Comparison of ENCODE assay signal across 1 cellular context in the genomic region with DNA sequence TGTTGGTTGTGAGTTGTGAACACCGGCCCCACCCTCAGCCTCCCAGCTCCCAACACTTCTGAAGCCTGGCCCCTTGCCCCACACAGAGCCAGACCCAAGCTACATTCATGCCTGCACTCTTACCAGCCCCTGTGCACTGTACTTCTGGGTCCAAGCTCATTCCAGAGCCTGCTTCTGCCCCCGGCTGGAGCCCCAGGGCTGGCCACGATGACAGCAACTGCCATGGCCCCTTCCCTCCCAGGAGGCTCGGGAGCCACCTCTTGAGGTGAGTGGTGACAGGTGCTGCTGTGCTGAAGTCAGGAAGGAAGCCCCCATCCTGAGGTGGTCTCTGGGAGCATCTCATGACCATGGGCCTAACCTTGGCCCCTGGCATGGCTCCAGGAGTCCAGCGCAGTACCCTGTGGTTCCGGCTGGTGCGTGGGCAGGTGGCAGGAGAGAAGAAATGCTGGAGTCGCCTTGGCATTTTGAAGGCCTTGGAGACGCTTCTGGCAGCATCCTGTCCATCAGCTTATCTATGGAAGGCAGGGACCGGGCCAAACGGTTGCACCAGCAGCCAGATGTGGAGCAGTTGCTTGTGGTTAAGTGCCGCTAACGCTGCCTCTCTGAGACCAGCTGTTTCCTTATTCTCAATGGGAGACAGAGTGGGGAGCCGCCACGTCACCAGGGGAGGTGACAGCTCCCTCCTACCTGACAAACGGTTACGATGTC.
TF ChIP-seq lines count a peak whose summit lies in the region.

No MANE protein-coding gene starts in this region.

TF ChIP-seq in K562, 482 proteins besides CTCF, POLR2A, EP300 and RAD21 (continued from another document and continues in another):
- TF ChIP-seq, protein P1, sequence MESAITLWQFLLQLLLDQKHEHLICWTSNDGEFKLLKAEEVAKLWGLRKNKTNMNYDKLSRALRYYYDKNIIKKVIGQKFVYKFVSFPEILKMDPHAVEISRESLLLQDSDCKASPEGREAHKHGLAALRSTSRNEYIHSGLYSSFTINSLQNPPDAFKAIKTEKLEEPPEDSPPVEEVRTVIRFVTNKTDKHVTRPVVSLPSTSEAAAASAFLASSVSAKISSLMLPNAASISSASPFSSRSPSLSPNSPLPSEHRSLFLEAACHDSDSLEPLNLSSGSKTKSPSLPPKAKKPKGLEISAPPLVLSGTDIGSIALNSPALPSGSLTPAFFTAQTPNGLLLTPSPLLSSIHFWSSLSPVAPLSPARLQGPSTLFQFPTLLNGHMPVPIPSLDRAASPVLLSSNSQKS (CRISPR knock-in tag; IDR thresholded peaks at IDR 0.05): no peak
- TF ChIP-seq PHB (CRISPR knock-in tag; IDR thresholded peaks at IDR 0.05): no peak
- TF ChIP-seq RAD51 (IDR thresholded peaks at IDR 0.05; ENCODE audit: borderline replicate concordance, low read depth): 0 out of 2 replicates have a peak, but pooled peaks have one; percentile 29
- TF ChIP-seq NR2C2 (CRISPR knock-in tag; IDR thresholded peaks at IDR 0.05): peak; percentile 65
- TF ChIP-seq NR2C2 (tag; IDR thresholded peaks at IDR 0.05): no peak
- TF ChIP-seq, protein P2, sequence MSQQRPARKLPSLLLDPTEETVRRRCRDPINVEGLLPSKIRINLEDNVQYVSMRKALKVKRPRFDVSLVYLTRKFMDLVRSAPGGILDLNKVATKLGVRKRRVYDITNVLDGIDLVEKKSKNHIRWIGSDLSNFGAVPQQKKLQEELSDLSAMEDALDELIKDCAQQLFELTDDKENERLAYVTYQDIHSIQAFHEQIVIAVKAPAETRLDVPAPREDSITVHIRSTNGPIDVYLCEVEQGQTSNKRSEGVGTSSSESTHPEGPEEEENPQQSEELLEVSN (IDR thresholded peaks at IDR 0.05; ENCODE audit: borderline replicate concordance in 1 of 2, extremely low read depth in 1 of 2, insufficient read depth in 1 of 2, insufficient read length in 1 of 2, low read depth in 1 of 2, low read length in 1 of 2, poor library complexity in 1 of 2, severe bottlenecking in 1 of 2): peak in 1 of 2 experiments; percentile 32
- no peak for TF ChIP-seq RBM22 (IDR thresholded peaks at IDR 0.05; ENCODE audit: low read depth, low read length, poor library complexity, severe bottlenecking)
- peak; percentile 77; the same call in 1 of the 2 replicates for TF ChIP-seq SMARCA4 (IDR thresholded peaks at IDR 0.05)
- peak; percentile 69; the same call in 1 of the 2 replicates for TF ChIP-seq NCOA1 (IDR thresholded peaks at IDR 0.05; ENCODE audit: low read depth)
- TF ChIP-seq, protein P3, sequence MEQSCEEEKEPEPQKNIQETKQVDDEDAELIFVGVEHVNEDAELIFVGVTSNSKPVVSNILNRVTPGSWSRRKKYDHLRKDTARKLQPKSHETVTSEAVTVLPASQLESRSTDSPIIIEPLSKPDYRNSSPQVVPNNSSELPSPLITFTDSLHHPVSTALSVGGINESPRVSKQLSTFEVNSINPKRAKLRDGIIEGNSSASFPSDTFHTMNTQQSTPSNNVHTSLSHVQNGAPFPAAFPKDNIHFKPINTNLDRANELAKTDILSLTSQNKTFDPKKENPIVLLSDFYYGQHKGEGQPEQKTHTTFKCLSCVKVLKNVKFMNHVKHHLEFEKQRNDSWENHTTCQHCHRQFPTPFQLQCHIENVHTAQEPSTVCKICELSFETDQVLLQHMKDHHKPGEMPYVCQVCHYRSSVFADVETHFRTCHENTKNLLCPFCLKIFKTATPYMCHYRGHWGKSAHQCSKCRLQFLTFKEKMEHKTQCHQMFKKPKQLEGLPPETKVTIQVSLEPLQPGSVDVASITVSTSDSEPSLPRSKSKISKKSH (CRISPR knock-in tag; IDR thresholded peaks at IDR 0.05): no peak
- no peak for TF ChIP-seq ZNF316 (IDR thresholded peaks at IDR 0.05)
- TF ChIP-seq BHLHE40 (IDR thresholded peaks at IDR 0.05; ENCODE audit: low read length): peak; percentile 53
- TF ChIP-seq, protein P4, sequence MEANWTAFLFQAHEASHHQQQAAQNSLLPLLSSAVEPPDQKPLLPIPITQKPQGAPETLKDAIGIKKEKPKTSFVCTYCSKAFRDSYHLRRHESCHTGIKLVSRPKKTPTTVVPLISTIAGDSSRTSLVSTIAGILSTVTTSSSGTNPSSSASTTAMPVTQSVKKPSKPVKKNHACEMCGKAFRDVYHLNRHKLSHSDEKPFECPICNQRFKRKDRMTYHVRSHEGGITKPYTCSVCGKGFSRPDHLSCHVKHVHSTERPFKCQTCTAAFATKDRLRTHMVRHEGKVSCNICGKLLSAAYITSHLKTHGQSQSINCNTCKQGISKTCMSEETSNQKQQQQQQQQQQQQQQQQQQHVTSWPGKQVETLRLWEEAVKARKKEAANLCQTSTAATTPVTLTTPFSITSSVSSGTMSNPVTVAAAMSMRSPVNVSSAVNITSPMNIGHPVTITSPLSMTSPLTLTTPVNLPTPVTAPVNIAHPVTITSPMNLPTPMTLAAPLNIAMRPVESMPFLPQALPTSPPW (CRISPR knock-in tag; IDR thresholded peaks at IDR 0.05): peak; percentile 69
- TF ChIP-seq, protein P5, sequence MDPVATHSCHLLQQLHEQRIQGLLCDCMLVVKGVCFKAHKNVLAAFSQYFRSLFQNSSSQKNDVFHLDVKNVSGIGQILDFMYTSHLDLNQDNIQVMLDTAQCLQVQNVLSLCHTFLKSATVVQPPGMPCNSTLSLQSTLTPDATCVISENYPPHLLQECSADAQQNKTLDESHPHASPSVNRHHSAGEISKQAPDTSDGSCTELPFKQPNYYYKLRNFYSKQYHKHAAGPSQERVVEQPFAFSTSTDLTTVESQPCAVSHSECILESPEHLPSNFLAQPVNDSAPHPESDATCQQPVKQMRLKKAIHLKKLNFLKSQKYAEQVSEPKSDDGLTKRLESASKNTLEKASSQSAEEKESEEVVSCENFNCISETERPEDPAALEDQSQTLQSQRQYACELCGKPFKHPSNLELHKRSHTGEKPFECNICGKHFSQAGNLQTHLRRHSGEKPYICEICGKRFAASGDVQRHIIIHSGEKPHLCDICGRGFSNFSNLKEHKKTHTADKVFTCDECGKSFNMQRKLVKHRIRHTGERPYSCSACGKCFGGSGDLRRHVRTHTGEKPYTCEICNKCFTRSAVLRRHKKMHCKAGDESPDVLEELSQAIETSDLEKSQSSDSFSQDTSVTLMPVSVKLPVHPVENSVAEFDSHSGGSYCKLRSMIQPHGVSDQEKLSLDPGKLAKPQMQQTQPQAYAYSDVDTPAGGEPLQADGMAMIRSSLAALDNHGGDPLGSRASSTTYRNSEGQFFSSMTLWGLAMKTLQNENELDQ (CRISPR knock-in tag; IDR thresholded peaks at IDR 0.05; ENCODE audit: borderline replicate concordance): no peak
- no peak for TF ChIP-seq NFATC3 (IDR thresholded peaks at IDR 0.05)
- peak; percentile 91 for TF ChIP-seq CEBPG (CRISPR knock-in tag; IDR thresholded peaks at IDR 0.05)
- TF ChIP-seq CEBPG (tag; conservative IDR thresholded peaks at IDR 0.05 in 1 of 2, IDR thresholded peaks at IDR 0.05 in 1 of 2): peak in 1 of 2 experiments; percentile 38; a peak in 1 of 4 replicates
- TF ChIP-seq NFXL1 (CRISPR knock-in tag; IDR thresholded peaks at IDR 0.05): no peak
- TF ChIP-seq BRD9 (IDR thresholded peaks at IDR 0.05; ENCODE audit: low read depth, partially characterized antibody): no peak
- peak; percentile 50; the same call in 1 of the 2 replicates for TF ChIP-seq ZNF263 (CRISPR knock-in tag; IDR thresholded peaks at IDR 0.05; ENCODE audit: borderline replicate concordance)
- TF ChIP-seq, protein P6, sequence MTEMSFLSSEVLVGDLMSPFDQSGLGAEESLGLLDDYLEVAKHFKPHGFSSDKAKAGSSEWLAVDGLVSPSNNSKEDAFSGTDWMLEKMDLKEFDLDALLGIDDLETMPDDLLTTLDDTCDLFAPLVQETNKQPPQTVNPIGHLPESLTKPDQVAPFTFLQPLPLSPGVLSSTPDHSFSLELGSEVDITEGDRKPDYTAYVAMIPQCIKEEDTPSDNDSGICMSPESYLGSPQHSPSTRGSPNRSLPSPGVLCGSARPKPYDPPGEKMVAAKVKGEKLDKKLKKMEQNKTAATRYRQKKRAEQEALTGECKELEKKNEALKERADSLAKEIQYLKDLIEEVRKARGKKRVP (CRISPR knock-in tag; IDR thresholded peaks at IDR 0.05): peak; percentile 67; the same call in 1 of the 2 replicates
- no peak for TF ChIP-seq MYBL2 (IDR thresholded peaks at IDR 0.05; ENCODE audit: low read depth)
- TF ChIP-seq MYBL2 (CRISPR knock-in tag; IDR thresholded peaks at IDR 0.05; ENCODE audit: borderline replicate concordance): no peak
- TF ChIP-seq HNRNPLL (IDR thresholded peaks at IDR 0.05; ENCODE audit: low read depth, low read length, poor library complexity, severe bottlenecking): peak; percentile 46
- peak; percentile 79 for TF ChIP-seq SOX6 (IDR thresholded peaks at IDR 0.05)
- no peak for TF ChIP-seq ZNF444 (CRISPR knock-in tag; IDR thresholded peaks at IDR 0.05)
- TF ChIP-seq, protein P7, sequence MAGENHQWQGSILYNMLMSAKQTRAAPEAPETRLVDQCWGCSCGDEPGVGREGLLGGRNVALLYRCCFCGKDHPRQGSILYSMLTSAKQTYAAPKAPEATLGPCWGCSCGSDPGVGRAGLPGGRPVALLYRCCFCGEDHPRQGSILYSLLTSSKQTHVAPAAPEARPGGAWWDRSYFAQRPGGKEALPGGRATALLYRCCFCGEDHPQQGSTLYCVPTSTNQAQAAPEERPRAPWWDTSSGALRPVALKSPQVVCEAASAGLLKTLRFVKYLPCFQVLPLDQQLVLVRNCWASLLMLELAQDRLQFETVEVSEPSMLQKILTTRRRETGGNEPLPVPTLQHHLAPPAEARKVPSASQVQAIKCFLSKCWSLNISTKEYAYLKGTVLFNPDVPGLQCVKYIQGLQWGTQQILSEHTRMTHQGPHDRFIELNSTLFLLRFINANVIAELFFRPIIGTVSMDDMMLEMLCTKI (IDR thresholded peaks at IDR 0.05; ENCODE audit: partially characterized antibody): no peak
- no peak for TF ChIP-seq MAFK (IDR thresholded peaks at IDR 0.05; ENCODE audit: low read length)
- TF ChIP-seq, protein P8, sequence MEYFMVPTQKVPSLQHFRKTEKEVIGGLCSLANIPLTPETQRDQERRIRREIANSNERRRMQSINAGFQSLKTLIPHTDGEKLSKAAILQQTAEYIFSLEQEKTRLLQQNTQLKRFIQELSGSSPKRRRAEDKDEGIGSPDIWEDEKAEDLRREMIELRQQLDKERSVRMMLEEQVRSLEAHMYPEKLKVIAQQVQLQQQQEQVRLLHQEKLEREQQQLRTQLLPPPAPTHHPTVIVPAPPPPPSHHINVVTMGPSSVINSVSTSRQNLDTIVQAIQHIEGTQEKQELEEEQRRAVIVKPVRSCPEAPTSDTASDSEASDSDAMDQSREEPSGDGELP (CRISPR knock-in tag; IDR thresholded peaks at IDR 0.05; ENCODE audit: borderline replicate concordance): peak; percentile 100
- no peak for TF ChIP-seq ZNF232 (CRISPR knock-in tag; IDR thresholded peaks at IDR 0.05)
- no peak for TF ChIP-seq XRCC4 (IDR thresholded peaks at IDR 0.05; ENCODE audit: extremely low read depth, insufficient read depth, insufficient read length)
- no peak for TF ChIP-seq HOXB6 (CRISPR knock-in tag; IDR thresholded peaks at IDR 0.05; ENCODE audit: borderline replicate concordance)
- no peak for TF ChIP-seq ZC3H4 (CRISPR knock-in tag; IDR thresholded peaks at IDR 0.05; ENCODE audit: borderline replicate concordance)
- TF ChIP-seq HIVEP1 (CRISPR knock-in tag; IDR thresholded peaks at IDR 0.05): no peak
- TF ChIP-seq FOXM1 (IDR thresholded peaks at IDR 0.05; ENCODE audit: low read depth): peak; percentile 77
- no peak for TF ChIP-seq FOXM1 (CRISPR knock-in tag; IDR thresholded peaks at IDR 0.05; ENCODE audit: low read depth)
- TF ChIP-seq MXI1 (IDR thresholded peaks at IDR 0.05; ENCODE audit: low read depth, low read length): no peak
- TF ChIP-seq JUND (IDR thresholded peaks at IDR 0.05; ENCODE audit: borderline replicate concordance, low read depth, low read length): peak; percentile 66; the same call in 1 of the 2 replicates
- TF ChIP-seq JUND (tag; IDR thresholded peaks at IDR 0.05; ENCODE audit: borderline replicate concordance, low read depth, low read length): peak; percentile 43; the same call in 1 of the 3 replicates
- peak; percentile 88 for TF ChIP-seq DMBX1 (CRISPR knock-in tag; IDR thresholded peaks at IDR 0.05; ENCODE audit: borderline replicate concordance)
- TF ChIP-seq ZNF133 (CRISPR knock-in tag; IDR thresholded peaks at IDR 0.05): no peak
- TF ChIP-seq BCOR (IDR thresholded peaks at IDR 0.05): peak; percentile 25; the same call in 1 of the 2 replicates
- TF ChIP-seq, protein P9, sequence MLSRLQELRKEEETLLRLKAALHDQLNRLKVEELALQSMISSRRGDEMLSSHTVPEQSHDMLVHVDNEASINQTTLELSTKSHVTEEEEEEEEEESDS (CRISPR knock-in tag; IDR thresholded peaks at IDR 0.05): no peak
- TF ChIP-seq SREBF1 (IDR thresholded peaks at IDR 0.05; ENCODE audit: borderline replicate concordance, low read depth, low read length): no peak
- peak; percentile 76; the same call in 1 of the 2 replicates for TF ChIP-seq MBD2 (IDR thresholded peaks at IDR 0.05; ENCODE audit: borderline replicate concordance, low read depth)
- TF ChIP-seq, protein P10, sequence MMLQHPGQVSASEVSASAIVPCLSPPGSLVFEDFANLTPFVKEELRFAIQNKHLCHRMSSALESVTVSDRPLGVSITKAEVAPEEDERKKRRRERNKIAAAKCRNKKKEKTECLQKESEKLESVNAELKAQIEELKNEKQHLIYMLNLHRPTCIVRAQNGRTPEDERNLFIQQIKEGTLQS (IDR thresholded peaks at IDR 0.05): peak; percentile 74
- TF ChIP-seq, protein P10 (CRISPR knock-in tag; conservative IDR thresholded peaks at IDR 0.05): peak; percentile 85; the same call in 1 of the 2 replicates
- TF ChIP-seq TCF7L2 (IDR thresholded peaks at IDR 0.05; ENCODE audit: low read depth, low read length): no peak
- TF ChIP-seq ZKSCAN1 (IDR thresholded peaks at IDR 0.05; ENCODE audit: low read depth, low read length): peak; percentile 93
- peak; percentile 77; the same call in 1 of the 2 replicates for TF ChIP-seq ZNF41 (CRISPR knock-in tag; conservative IDR thresholded peaks at IDR 0.05)
- TF ChIP-seq, protein P11, sequence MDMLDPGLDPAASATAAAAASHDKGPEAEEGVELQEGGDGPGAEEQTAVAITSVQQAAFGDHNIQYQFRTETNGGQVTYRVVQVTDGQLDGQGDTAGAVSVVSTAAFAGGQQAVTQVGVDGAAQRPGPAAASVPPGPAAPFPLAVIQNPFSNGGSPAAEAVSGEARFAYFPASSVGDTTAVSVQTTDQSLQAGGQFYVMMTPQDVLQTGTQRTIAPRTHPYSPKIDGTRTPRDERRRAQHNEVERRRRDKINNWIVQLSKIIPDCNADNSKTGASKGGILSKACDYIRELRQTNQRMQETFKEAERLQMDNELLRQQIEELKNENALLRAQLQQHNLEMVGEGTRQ (CRISPR knock-in tag; IDR thresholded peaks at IDR 0.05): no peak
- TF ChIP-seq HSF4 (CRISPR knock-in tag; IDR thresholded peaks at IDR 0.05; ENCODE audit: borderline replicate concordance): no peak
- no peak for TF ChIP-seq CHD4 (IDR thresholded peaks at IDR 0.05; ENCODE audit: insufficient read depth, insufficient replicate concordance, low read depth, low read length, poor library complexity, severe bottlenecking)
- no peak for TF ChIP-seq IFI16 (CRISPR knock-in tag; IDR thresholded peaks at IDR 0.05)
- 0 out of 2 replicates have a peak, but pooled peaks have one; percentile 34 for TF ChIP-seq PHB2 (IDR thresholded peaks at IDR 0.05; ENCODE audit: low read depth)
- peak in 1 of 2 experiments; percentile 38; a peak in 1 of 4 replicates for TF ChIP-seq TBL1XR1 (IDR thresholded peaks at IDR 0.05; ENCODE audit: low read length in 2 of 2)
